1 cellular context compared by ENCODE assay signal in the genomic region with DNA sequence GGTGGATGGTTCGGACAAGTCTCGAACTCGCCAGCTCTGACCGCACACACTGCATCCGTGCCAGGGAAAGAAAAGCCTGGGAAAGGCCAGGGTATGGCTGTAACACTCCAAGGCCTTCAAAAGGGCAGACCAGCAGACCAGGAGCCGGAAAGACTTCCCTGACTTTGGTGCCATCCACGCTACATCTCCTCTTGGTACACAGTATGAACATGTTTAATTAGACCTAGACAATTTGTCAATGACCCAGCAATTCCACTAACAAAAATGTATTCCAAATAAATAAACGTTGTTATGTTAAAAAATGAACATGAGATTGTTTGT.
TF ChIP-seq lines count a peak whose summit lies in the region.

No MANE protein-coding gene starts in this region.

TF ChIP-seq in HCT116, 20 proteins besides CTCF, POLR2A, EP300 and RAD21 (continued from another document):
- TF ChIP-seq EGR1 (IDR thresholded peaks at IDR 0.05; ENCODE audit: low read depth) = no peak
- TF ChIP-seq ZBTB33 (IDR thresholded peaks at IDR 0.05; ENCODE audit: extremely low read depth, insufficient replicate concordance, low read length) = no peak
- TF ChIP-seq ZNF274 (IDR thresholded peaks at IDR 0.05; ENCODE audit: low read depth, low read length) = no peak
